ENCODE assay signal across 10 cellular contexts in genomic region chr17:76561799-76562268, GRCh38. TPM values are rescaled to one million over a fixed set of nuclear protein-coding genes. Genes with fewer than 3 reads are reported as not detected.
DNase-seq lines count a peak whose midpoint lies in the region; ATAC-seq and TF ChIP-seq lines count a peak whose summit lies in the region.
"Had no signal": no experiment of that assay in that cellular context is flagged by ENCODE, and none has a peak within 500 bp of the region (broad histone marks: within the 10 kb centered on the region; RNA-seq: fewer than 3 reads in every experiment).

No MANE protein-coding gene starts in this region.

- H3K4me1 ChIP-seq in SK-N-SH (ENCODE audit: control insufficient read depth in 1 of 2, insufficient read depth in 2 of 2, low read depth in 1 of 2, low read length in 1 of 2) (peaks cover 30 to 32% of the 10 kb centered on the region in 2 experiments), esophagus muscularis mucosa (peaks cover 40 to 54% (median 52%) of the 10 kb centered on the region in 4 donors), smooth muscle cell (ENCODE audit: low read depth) (peaks cover 8% of the 10 kb centered on the region)

- H3K4me1 Mint-ChIP-seq in activated CD4-positive, alpha-beta T cell treated with anti-CD3 and anti-CD28 coated beads for 36 hours = peaks cover 60% of the 10 kb centered on the region

- POLR2A ChIA-PET in activated CD4-positive, alpha-beta T cell treated with anti-CD3 and anti-CD28 coated beads for 36 hours (lab: Charles Lee) = no interaction called here
- POLR2A ChIA-PET in SK-N-SH (lab: Yijun Ruan, JAX) = no interaction called here

- 29% methylated on average over 5 of the region's 5 CpGs for WGBS in SK-N-SH (ENCODE audit: low lambda C conversion rate)
- 51% methylated on average over 5 of the region's 5 CpGs for WGBS in esophagus muscularis mucosa
- WGBS in smooth muscle cell (ENCODE audit: low lambda C conversion rate) = 75% methylated on average over 5 of the region's 5 CpGs

- TF ChIP-seq EP300 in SK-N-SH (IDR thresholded peaks at IDR 0.05; ENCODE audit: borderline replicate concordance in 1 of 2, low read depth in 1 of 2, low read length in 1 of 2) (peak in 1 of 2 experiments; percentile 74; a peak in 2 of 4 replicates), esophagus muscularis mucosa (IDR thresholded peaks at IDR 0.05) (no peak)

- H2AFZ ChIP-seq in SK-N-SH (ENCODE audit: low read depth) (no peak overlapping the region), smooth muscle cell (ENCODE audit: low read depth) (no peak overlapping the region)

- peak overlapping the region; percentile 100 for H3K4me3 Mint-ChIP-seq in activated CD4-positive, alpha-beta T cell treated with anti-CD3 and anti-CD28 coated beads for 36 hours

- no peaks in the 10 kb centered on the region for H3K9me3 Mint-ChIP-seq in activated CD4-positive, alpha-beta T cell treated with anti-CD3 and anti-CD28 coated beads for 36 hours (ENCODE audit: low read depth)

- no peak for TF ChIP-seq RAD21 in SK-N-SH (IDR thresholded peaks at IDR 0.05; ENCODE audit: low read length)

- peak overlapping the region; percentile 84 for H3K27ac Mint-ChIP-seq in activated CD4-positive, alpha-beta T cell treated with anti-CD3 and anti-CD28 coated beads for 36 hours

- DNase-seq in activated CD4-positive, alpha-beta T cell treated with anti-CD3 and anti-CD28 coated beads for 36 hours = no peak
- no peak for DNase-seq in activated CD4-positive, alpha-beta T cell treated with anti-CD3 and anti-CD28 coated beads for 48 hours
- DNase-seq in SK-N-SH (no peak), esophagus muscularis mucosa (ENCODE audit: extremely low spot score) (no peak), smooth muscle cell (lab: John Stamatoyannopoulos, UW; ENCODE audit: unreplicated experiment) (no peak), COLO668 (lab: John Stamatoyannopoulos, UW; ENCODE audit: unreplicated experiment) (no peak), SW 1271 (lab: John Stamatoyannopoulos, UW) (no peak)
- DNase-seq: NCI-H2171 had no signal

- no peaks in the 10 kb centered on the region for H3K9me3 ChIP-seq in SK-N-SH
- H3K9me3 ChIP-seq in esophagus muscularis mucosa = no peaks in the 10 kb centered on the region
- no peaks in the 10 kb centered on the region for H3K9me3 ChIP-seq in smooth muscle cell (replicated peaks; ENCODE audit: low read depth)

- CTCF ChIA-PET in activated CD4-positive, alpha-beta T cell treated with anti-CD3 and anti-CD28 coated beads for 36 hours (lab: Charles Lee) = interaction anchor here (0.9 to 1.4 kb wide), 2 partner anchors 34 to 62 kb away, joined by 3 to 5 read pairs; no protein-coding TSS in a partner anchor
- CTCF ChIA-PET in SK-N-SH (lab: Yijun Ruan, JAX) = interaction anchor here (1.1 to 14.5 kb wide), 7 partner anchors 8 to 151 kb away, joined by 3 to 319 read pairs (median 105); partner anchors contain the start of gene MXRA7

- peak overlapping the region; percentile 79 for H3K4me2 ChIP-seq in SK-N-SH
- H3K4me2 ChIP-seq in smooth muscle cell = peak overlapping the region; percentile 24

- no peaks in the 10 kb centered on the region for H3K27me3 Mint-ChIP-seq in activated CD4-positive, alpha-beta T cell treated with anti-CD3 and anti-CD28 coated beads for 36 hours

- peaks cover 49% of the 10 kb centered on the region for H3F3A ChIP-seq in SK-N-SH (replicated peaks; ENCODE audit: insufficient read depth)
- peaks cover 17% of the 10 kb centered on the region for H3F3A ChIP-seq in smooth muscle cell (ENCODE audit: low read depth)

- TF ChIP-seq CTCF in SK-N-SH (IDR thresholded peaks at IDR 0.05) (no peak), esophagus muscularis mucosa (IDR thresholded peaks at IDR 0.05) (no peak), smooth muscle cell (IDR thresholded peaks at IDR 0.05; ENCODE audit: borderline replicate concordance, insufficient read depth, poor library complexity, severe bottlenecking) (no peak)

- H3K27ac ChIP-seq in SK-N-SH (ENCODE audit: low read depth in 2 of 2, low read length in 1 of 2) (peak overlapping the region; percentile 73 to 76), esophagus muscularis mucosa (replicated peaks in 1 of 4) (peak overlapping the region in 3 of 4 donors; percentile 31 to 60 (median 54)), smooth muscle cell (ENCODE audit: low read depth) (no peak overlapping the region)
- H3K27ac ChIP-seq: 22Rv1 had no signal

- H3K79me2 ChIP-seq in SK-N-SH (ENCODE audit: insufficient read depth) (peaks cover 55% of the 10 kb centered on the region), smooth muscle cell (ENCODE audit: low read depth) (peaks cover 37% of the 10 kb centered on the region)

- peaks cover 80% of the 10 kb centered on the region for H3K36me3 Mint-ChIP-seq in activated CD4-positive, alpha-beta T cell treated with anti-CD3 and anti-CD28 coated beads for 36 hours (ENCODE audit: low read depth)

- H3K4me3 ChIP-seq in SK-N-SH (ENCODE audit: low read depth in 2 of 2, low read length in 1 of 2) (no peak overlapping the region), esophagus muscularis mucosa (no peak overlapping the region), smooth muscle cell (no peak overlapping the region)

- no peak for TF ChIP-seq POLR2A in esophagus muscularis mucosa (IDR thresholded peaks at IDR 0.05; ENCODE audit: low read depth)

- no peak for ATAC-seq in activated CD4-positive, alpha-beta T cell treated with anti-CD3 and anti-CD28 coated beads for 36 hours
- ATAC-seq in HG02852 (IDR thresholded peaks at IDR 0.05; ENCODE audit: unreplicated experiment) = no peak

- H3K27me3 ChIP-seq in SK-N-SH (ENCODE audit: insufficient read depth) (no peaks in the 10 kb centered on the region), esophagus muscularis mucosa (no peaks in the 10 kb centered on the region), smooth muscle cell (ENCODE audit: low read depth) (no peaks in the 10 kb centered on the region)

- H3K9me2 ChIP-seq in SK-N-SH = no peaks in the 10 kb centered on the region

- peak overlapping the region; percentile 33; the same call in 1 of the 2 replicates for H3K9ac ChIP-seq in SK-N-SH
- H3K9ac ChIP-seq in smooth muscle cell (ENCODE audit: low read depth) = no peak overlapping the region

- H4K20me1 ChIP-seq in SK-N-SH (ENCODE audit: insufficient read depth) (peaks cover 66% of the 10 kb centered on the region), smooth muscle cell (ENCODE audit: low read depth) (peaks cover 84% of the 10 kb centered on the region)

- intact Hi-C loops in activated CD4-positive, alpha-beta T cell treated with anti-CD3 and anti-CD28 coated beads for 36 hours (cut with DNase I, micrococcal nuclease) = loop anchor here in 1 of 2 experiments (10.0 kb wide), 1 partner anchor 63 kb away; no protein-coding TSS in a partner anchor
- intact Hi-C loops in esophagus muscularis mucosa (cut with DNase I) = no loop called here

- H3K36me3 ChIP-seq in SK-N-SH (replicated peaks in 1 of 2; ENCODE audit: control insufficient read depth in 1 of 2, insufficient read depth in 2 of 2, low read length in 1 of 2) (peaks cover 36 to 42% of the 10 kb centered on the region in 2 experiments), esophagus muscularis mucosa (peaks cover 0 to 65% (median 38%) of the 10 kb centered on the region in 4 donors), smooth muscle cell (ENCODE audit: low read depth) (no peaks in the 10 kb centered on the region)

TF ChIP-seq in SK-N-SH, 30 proteins besides CTCF, POLR2A, EP300 and RAD21 (continues in another document):
- TF ChIP-seq POLR2AphosphoS5 (IDR thresholded peaks at IDR 0.05; ENCODE audit: low read depth, low read length) = peak; percentile 55; the same call in 1 of the 2 replicates
- TF ChIP-seq IRF3 (IDR thresholded peaks at IDR 0.05; ENCODE audit: low read depth, low read length) = no peak
- TF ChIP-seq RFX5 (IDR thresholded peaks at IDR 0.05; ENCODE audit: low read length) = no peak
- TF ChIP-seq FOXM1 (IDR thresholded peaks at IDR 0.05; ENCODE audit: low read depth) = no peak
- peak; percentile 60; the same call in 1 of the 2 replicates for TF ChIP-seq SIN3A (IDR thresholded peaks at IDR 0.05; ENCODE audit: borderline replicate concordance, low read depth, low read length)
- no peak for TF ChIP-seq MEF2A (IDR thresholded peaks at IDR 0.05; ENCODE audit: borderline replicate concordance, low read depth)

RNA-seq across cellular contexts. Expression of gene PRCD, which starts 22.0 kb away (rescaled TPM):
- not detected for total RNA-seq in activated CD4-positive, alpha-beta T cell treated with anti-CD3 and anti-CD28 coated beads for 36 hours
- polyA plus RNA-seq in SK-N-SH (2012; rRNA removed) (2.2 and 5.0 TPM in 2 replicates), smooth muscle cell (5.0 and 5.8 TPM in 2 replicates)
- 5.8 and 8.0 TPM in 2 replicates for polyA plus RNA-seq in SK-N-SH (2012; cell fraction: cytosol; rRNA removed)
- 5.6 and 13.2 TPM in 2 replicates for polyA plus RNA-seq in SK-N-SH (2012; cell fraction: nucleus; rRNA removed)
- total RNA-seq in esophagus muscularis mucosa (1 to 10 TPM; 1.2 to 5.1 (median 3.8) TPM), smooth muscle cell (0.31 and 1.4 TPM in 2 replicates)

RNA-seq across cellular contexts. Expression of gene ST6GALNAC2, which starts 23.8 kb away (rescaled TPM):
- under 1 TPM in 1 of 2 experiments, not detected in 1; 0.32 TPM for total RNA-seq in activated CD4-positive, alpha-beta T cell treated with anti-CD3 and anti-CD28 coated beads for 36 hours
- polyA plus RNA-seq in SK-N-SH (2012; rRNA removed) (0.57 and 0.94 TPM in 2 replicates), smooth muscle cell (1.2 and 13.2 TPM in 2 replicates)
- polyA plus RNA-seq in SK-N-SH (2012; cell fraction: cytosol; rRNA removed) = 0.44 and 0.60 TPM in 2 replicates
- 0.49 and 1.7 TPM in 2 replicates for polyA plus RNA-seq in SK-N-SH (2012; cell fraction: nucleus; rRNA removed)
- total RNA-seq in esophagus muscularis mucosa (10 to 100 TPM in 2 of 4 donors, 1 to 10 TPM in 2; 8.7 to 17.8 (median 13.3) TPM), smooth muscle cell (6.9 and 9.9 TPM in 2 replicates)

RNA-seq across cellular contexts. Expression of gene CYGB, which starts 24.3 kb away (rescaled TPM):
- not detected for total RNA-seq in activated CD4-positive, alpha-beta T cell treated with anti-CD3 and anti-CD28 coated beads for 36 hours
- polyA plus RNA-seq in SK-N-SH (2012; rRNA removed) (1.7 and 3.7 TPM in 2 replicates), smooth muscle cell (20.5 and 22.2 TPM in 2 replicates)
- 1.3 and 3.2 TPM in 2 replicates for polyA plus RNA-seq in SK-N-SH (2012; cell fraction: cytosol; rRNA removed)
- 1.1 and 1.7 TPM in 2 replicates for polyA plus RNA-seq in SK-N-SH (2012; cell fraction: nucleus; rRNA removed)
- total RNA-seq in esophagus muscularis mucosa (10 to 100 TPM; 10.8 to 23.5 (median 20.7) TPM), smooth muscle cell (4.9 and 13.9 TPM in 2 replicates)
